ENCODE assay signal across 21 cellular contexts in the genomic region with DNA sequence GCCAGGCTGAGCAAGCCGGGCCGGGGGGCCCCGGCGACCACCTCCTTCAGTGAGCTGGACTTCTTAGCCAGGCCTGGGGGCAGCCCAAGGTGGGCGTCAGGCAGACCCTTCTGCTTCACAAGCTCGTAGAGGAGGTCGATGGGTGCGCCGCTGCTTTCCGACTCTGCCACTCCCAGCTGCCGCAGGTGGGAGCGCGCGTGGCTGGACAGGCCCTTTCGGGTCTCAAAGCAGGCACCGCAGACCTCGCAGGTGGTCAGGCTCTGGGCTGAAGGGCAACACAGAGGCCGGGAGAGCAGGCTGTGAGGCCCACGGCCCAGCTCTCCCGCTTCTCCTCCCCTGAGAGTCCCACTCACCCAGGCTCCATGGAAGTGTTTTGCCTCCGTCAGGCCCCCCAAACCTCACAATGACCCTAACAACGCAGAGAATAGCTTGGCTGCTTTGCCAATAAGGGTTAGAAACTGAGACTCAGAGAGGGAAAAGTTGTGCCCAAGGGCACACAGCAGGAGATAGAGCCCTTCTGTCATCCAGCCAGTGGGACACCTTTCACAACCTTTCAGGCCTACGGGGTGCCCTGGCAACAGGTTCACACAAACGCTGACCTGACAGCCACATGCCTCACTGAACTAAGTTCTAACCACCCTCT. TPM values are rescaled to one million over a fixed set of nuclear protein-coding genes. Genes with fewer than 3 reads are reported as not detected.
DNase-seq lines count a peak whose midpoint lies in the region; ATAC-seq lines count a peak whose summit lies in the region.
"Had no signal": no experiment of that assay in that cellular context is flagged by ENCODE, and none has a peak within 500 bp of the region (broad histone marks: within the 10 kb centered on the region; RNA-seq: fewer than 3 reads in every experiment).

No MANE protein-coding gene starts in this region.

- H3K36me3 Mint-ChIP-seq in stimulated activated naive CD8-positive, alpha-beta T cell treated with anti-CD3 and anti-CD28 coated beads, Interleukin-15, Interleukin-2, amounts not matched to agents 100 ng/mL and 50 ng/mL, for 24 hours (ENCODE audit: low read depth) = peaks cover 35% of the 10 kb centered on the region
- H3K36me3 Mint-ChIP-seq in activated T-helper 1 cell treated with anti-CD3 and anti-CD28 coated beads, Interleukin-12 subunit alpha, Interleukin-12 subunit beta, Interleukin-2, Interleukin-4 antibody, amounts not matched to agents 30 ng/mL and 10 ng/mL and 1 ng/mL, durations not matched to agents 14 hours and 24 hours and 36 hours (ENCODE audit: low read depth) = peaks cover 30% of the 10 kb centered on the region

- no peak for ATAC-seq in stimulated activated naive CD8-positive, alpha-beta T cell treated with anti-CD3 and anti-CD28 coated beads, Interleukin-15, amount 100 ng/mL, for 72 hours
- ATAC-seq: activated CD4-positive, alpha-beta T cell treated with anti-CD3 and anti-CD28 coated beads for 36 hours; lower lobe of right lung; T-helper 17 cell had no signal

- peaks cover 33% of the 10 kb centered on the region for H3K79me1 ChIP-seq in mesenchymal stem cell (replicated peaks; ENCODE audit: low read length, poor library complexity, severe bottlenecking)

- H2BK15ac ChIP-seq in mesenchymal stem cell (ENCODE audit: low read depth, poor library complexity, severe bottlenecking) = no peak overlapping the region

- peak overlapping the region; percentile 92 for H3K9ac ChIP-seq in mesenchymal stem cell (ENCODE audit: low read length)

- no peaks in the 10 kb centered on the region for H3K27me3 ChIP-seq in mesenchymal stem cell (ENCODE audit: control insufficient read depth in 1 of 2, insufficient read depth in 1 of 2, low read length in 2 of 2)
- H3K27me3 ChIP-seq: ovary had no signal

- no peak overlapping the region for H3K4me2 ChIP-seq in mesenchymal stem cell (ENCODE audit: low read length, poor library complexity, severe bottlenecking)

- no peaks in the 10 kb centered on the region for H3K27me3 Mint-ChIP-seq in stimulated activated naive CD8-positive, alpha-beta T cell treated with anti-CD3 and anti-CD28 coated beads, Interleukin-15, Interleukin-2, amounts not matched to agents 100 ng/mL and 50 ng/mL, for 24 hours
- no peaks in the 10 kb centered on the region for H3K27me3 Mint-ChIP-seq in stimulated activated naive CD8-positive, alpha-beta T cell treated with anti-CD3 and anti-CD28 coated beads, Interleukin-15, amount 100 ng/mL, for 72 hours
- no peaks in the 10 kb centered on the region for H3K27me3 Mint-ChIP-seq in activated T-helper 1 cell treated with anti-CD3 and anti-CD28 coated beads, Interleukin-12 subunit alpha, Interleukin-12 subunit beta, Interleukin-2, Interleukin-4 antibody, amounts not matched to agents 30 ng/mL and 10 ng/mL and 1 ng/mL, durations not matched to agents 14 hours and 24 hours and 36 hours (ENCODE audit: insufficient read depth)
- H3K27me3 Mint-ChIP-seq: activated CD4-positive, alpha-beta T cell treated with anti-CD3 and anti-CD28 coated beads for 36 hours; T-helper 17 cell had no signal

- no peaks in the 10 kb centered on the region for H3K9me3 Mint-ChIP-seq in stimulated activated naive CD8-positive, alpha-beta T cell treated with anti-CD3 and anti-CD28 coated beads, Interleukin-15, Interleukin-2, amounts not matched to agents 100 ng/mL and 50 ng/mL, for 24 hours
- H3K9me3 Mint-ChIP-seq in stimulated activated naive CD8-positive, alpha-beta T cell treated with anti-CD3 and anti-CD28 coated beads, Interleukin-15, amount 100 ng/mL, for 72 hours = no peaks in the 10 kb centered on the region
- H3K9me3 Mint-ChIP-seq in activated T-helper 1 cell treated with anti-CD3 and anti-CD28 coated beads, Interleukin-12 subunit alpha, Interleukin-12 subunit beta, Interleukin-2, Interleukin-4 antibody, amounts not matched to agents 30 ng/mL and 10 ng/mL and 1 ng/mL, durations not matched to agents 14 hours and 24 hours and 36 hours = no peaks in the 10 kb centered on the region

- H3K14ac ChIP-seq in mesenchymal stem cell (ENCODE audit: low read length in 2 of 2) = no peak overlapping the region

- H3K9me3 ChIP-seq in mesenchymal stem cell (ENCODE audit: control insufficient read depth, low read length) = no peaks in the 10 kb centered on the region
- H3K9me3 ChIP-seq: lower lobe of right lung, ovary had no signal

- peak overlapping the region; percentile 53 for H3K27ac Mint-ChIP-seq in stimulated activated naive CD8-positive, alpha-beta T cell treated with anti-CD3 and anti-CD28 coated beads, Interleukin-15, Interleukin-2, amounts not matched to agents 100 ng/mL and 50 ng/mL, for 24 hours
- no peak overlapping the region for H3K27ac Mint-ChIP-seq in stimulated activated naive CD8-positive, alpha-beta T cell treated with anti-CD3 and anti-CD28 coated beads, Interleukin-15, amount 100 ng/mL, for 72 hours
- H3K27ac Mint-ChIP-seq in activated T-helper 1 cell treated with anti-CD3 and anti-CD28 coated beads, Interleukin-12 subunit alpha, Interleukin-12 subunit beta, Interleukin-2, Interleukin-4 antibody, amounts not matched to agents 30 ng/mL and 10 ng/mL and 1 ng/mL, durations not matched to agents 14 hours and 24 hours and 36 hours = no peak overlapping the region

- H3K18ac ChIP-seq in mesenchymal stem cell (ENCODE audit: low read depth in 1 of 2, low read length in 2 of 2) = no peak overlapping the region

- peaks cover 28% of the 10 kb centered on the region for H3K4me1 Mint-ChIP-seq in stimulated activated naive CD8-positive, alpha-beta T cell treated with anti-CD3 and anti-CD28 coated beads, Interleukin-15, Interleukin-2, amounts not matched to agents 100 ng/mL and 50 ng/mL, for 24 hours (ENCODE audit: low read depth)
- H3K4me1 Mint-ChIP-seq in stimulated activated naive CD8-positive, alpha-beta T cell treated with anti-CD3 and anti-CD28 coated beads, Interleukin-15, amount 100 ng/mL, for 72 hours = peaks cover 46% of the 10 kb centered on the region
- peaks cover 34% of the 10 kb centered on the region for H3K4me1 Mint-ChIP-seq in activated T-helper 1 cell treated with anti-CD3 and anti-CD28 coated beads, Interleukin-12 subunit alpha, Interleukin-12 subunit beta, Interleukin-2, Interleukin-4 antibody, amounts not matched to agents 30 ng/mL and 10 ng/mL and 1 ng/mL, durations not matched to agents 14 hours and 24 hours and 36 hours (ENCODE audit: low read depth)

- H3K4ac ChIP-seq in mesenchymal stem cell (ENCODE audit: low read depth in 1 of 2, low read length in 2 of 2) = no peak overlapping the region

- no peak overlapping the region for H3K23ac ChIP-seq in mesenchymal stem cell (ENCODE audit: low read length in 2 of 2)

- H2BK120ac ChIP-seq in mesenchymal stem cell (ENCODE audit: low read depth, low read length) = no peak overlapping the region

- H3K27ac ChIP-seq in mesenchymal stem cell (ENCODE audit: low read length, poor library complexity, severe bottlenecking) = no peak overlapping the region
- H3K27ac ChIP-seq: lower lobe of right lung, ovary had no signal

- intact Hi-C loops in activated T-helper 1 cell treated with anti-CD3 and anti-CD28 coated beads, Interleukin-12 subunit alpha, Interleukin-12 subunit beta, Interleukin-2, Interleukin-4 antibody, amounts not matched to agents 30 ng/mL and 10 ng/mL and 1 ng/mL, durations not matched to agents 14 hours and 24 hours and 36 hours (cut with micrococcal nuclease) = no loop called here

- no peak overlapping the region for H2AFZ ChIP-seq in mesenchymal stem cell (ENCODE audit: low read depth, low read length)

- H2AK5ac ChIP-seq in mesenchymal stem cell (ENCODE audit: low read length, severe bottlenecking) = no peak overlapping the region

- peaks cover 23% of the 10 kb centered on the region for H3K4me1 ChIP-seq in mesenchymal stem cell (ENCODE audit: control insufficient read depth, insufficient read depth, low read depth, low read length)

- no peak overlapping the region for H2BK5ac ChIP-seq in mesenchymal stem cell (ENCODE audit: low read depth, low read length, poor library complexity, severe bottlenecking)

- DNase-seq in stimulated activated naive CD8-positive, alpha-beta T cell treated with anti-CD3 and anti-CD28 coated beads, Interleukin-15, amount 100 ng/mL, for 72 hours = no peak
- no peak for DNase-seq in activated T-helper 1 cell treated with anti-CD3 and anti-CD28 coated beads, Interleukin-12 subunit alpha, Interleukin-12 subunit beta, Interleukin-2, Interleukin-4 antibody, amounts not matched to agents 30 ng/mL and 10 ng/mL and 1 ng/mL, durations not matched to agents 14 hours and 24 hours and 36 hours (ENCODE audit: low spot score)
- DNase-seq in mesenchymal stem cell (no peak), amygdala (lab: John Stamatoyannopoulos, UW) (no peak), hepatic stellate cell (ENCODE audit: low spot score) (no peak)
- DNase-seq in effector CD4-positive, alpha-beta T cell = no peak
- no peak for DNase-seq in activated CD4-positive, CD25-positive, alpha-beta regulatory T cell (lab: John Stamatoyannopoulos, UW)
- DNase-seq: activated CD4-positive, alpha-beta T cell treated with anti-CD3 and anti-CD28 coated beads for 36 hours; activated effector memory CD4-positive, alpha-beta T cell treated with Interleukin-2 at 50 U/mL for 16 hours; AML-193; DMS79 treated with DMSO at 0.1 percent for 48 hours; KG1; lower lobe of right lung; NCI-H1436; NCI-H345; ovary; substantia nigra; T-helper 17 cell had no signal

- H3K4me3 Mint-ChIP-seq in stimulated activated naive CD8-positive, alpha-beta T cell treated with anti-CD3 and anti-CD28 coated beads, Interleukin-15, Interleukin-2, amounts not matched to agents 100 ng/mL and 50 ng/mL, for 24 hours = peak overlapping the region; percentile 64
- H3K4me3 Mint-ChIP-seq in stimulated activated naive CD8-positive, alpha-beta T cell treated with anti-CD3 and anti-CD28 coated beads, Interleukin-15, amount 100 ng/mL, for 72 hours = peak overlapping the region in 1 of 2 donors; percentile 94
- H3K4me3 Mint-ChIP-seq in activated T-helper 1 cell treated with anti-CD3 and anti-CD28 coated beads, Interleukin-12 subunit alpha, Interleukin-12 subunit beta, Interleukin-2, Interleukin-4 antibody, amounts not matched to agents 30 ng/mL and 10 ng/mL and 1 ng/mL, durations not matched to agents 14 hours and 24 hours and 36 hours = peak overlapping the region; percentile 99

- H4K8ac ChIP-seq in mesenchymal stem cell (ENCODE audit: low read length) = no peak overlapping the region

- no peak overlapping the region for H4K91ac ChIP-seq in mesenchymal stem cell (ENCODE audit: low read length)

- WGBS in mesenchymal stem cell = 93% methylated on average over 24 of the region's 24 CpGs

- peak overlapping the region in 1 of 2 experiments; percentile 6 for H2BK12ac ChIP-seq in mesenchymal stem cell (ENCODE audit: low read length in 2 of 2)

- H3K36me3 ChIP-seq in mesenchymal stem cell (ENCODE audit: control insufficient read depth in 1 of 2, insufficient read depth in 2 of 2, low read depth in 1 of 2, low read length in 2 of 2) = peaks cover 31 to 60% of the 10 kb centered on the region in 2 experiments
- H3K36me3 ChIP-seq: ovary had no signal

- H3K4me3 ChIP-seq in mesenchymal stem cell (ENCODE audit: insufficient read depth in 1 of 2, low read depth in 1 of 2, low read length in 2 of 2) = peak overlapping the region in 1 of 2 experiments; percentile 84
- H3K4me3 ChIP-seq: ovary had no signal

RNA-seq across cellular contexts. Expression of gene AKAP8L, which starts 11.2 kb away (rescaled TPM):
- 73.8 and 77.9 TPM in 2 replicates for total RNA-seq in activated T-helper 1 cell treated with anti-CD3 and anti-CD28 coated beads, Interleukin-12 subunit alpha, Interleukin-12 subunit beta, Interleukin-2, Interleukin-4 antibody, amounts not matched to agents 30 ng/mL and 10 ng/mL and 1 ng/mL, durations not matched to agents 14 hours and 24 hours and 36 hours
- 54.6 TPM for polyA plus RNA-seq in mesenchymal stem cell (2013, experiment 1 of 2)
- polyA plus RNA-seq in mesenchymal stem cell (2013, experiment 2 of 2) = 48.4 TPM

RNA-seq across cellular contexts. Expression of gene WIZ, which starts 19.8 kb away (rescaled TPM):
- total RNA-seq in activated T-helper 1 cell treated with anti-CD3 and anti-CD28 coated beads, Interleukin-12 subunit alpha, Interleukin-12 subunit beta, Interleukin-2, Interleukin-4 antibody, amounts not matched to agents 30 ng/mL and 10 ng/mL and 1 ng/mL, durations not matched to agents 14 hours and 24 hours and 36 hours = 37.6 and 38.7 TPM in 2 replicates
- 35.6 TPM for polyA plus RNA-seq in mesenchymal stem cell (2013, experiment 1 of 2)
- polyA plus RNA-seq in mesenchymal stem cell (2013, experiment 2 of 2) = 34.6 TPM

RNA-seq across cellular contexts. Expression of gene RASAL3, which starts 34.4 kb away (rescaled TPM):
- total RNA-seq in activated T-helper 1 cell treated with anti-CD3 and anti-CD28 coated beads, Interleukin-12 subunit alpha, Interleukin-12 subunit beta, Interleukin-2, Interleukin-4 antibody, amounts not matched to agents 30 ng/mL and 10 ng/mL and 1 ng/mL, durations not matched to agents 14 hours and 24 hours and 36 hours = 130 and 132 TPM in 2 replicates
- 0.12 TPM for polyA plus RNA-seq in mesenchymal stem cell (2013, experiment 1 of 2)
- 0.18 TPM for polyA plus RNA-seq in mesenchymal stem cell (2013, experiment 2 of 2)

RNA-seq across cellular contexts. Expression of gene PGLYRP2, which starts 49.4 kb away (rescaled TPM):
- total RNA-seq in activated T-helper 1 cell treated with anti-CD3 and anti-CD28 coated beads, Interleukin-12 subunit alpha, Interleukin-12 subunit beta, Interleukin-2, Interleukin-4 antibody, amounts not matched to agents 30 ng/mL and 10 ng/mL and 1 ng/mL, durations not matched to agents 14 hours and 24 hours and 36 hours = 0.07 TPM in 1 of 2 replicates, not detected in the other
- polyA plus RNA-seq in mesenchymal stem cell (2013, experiment 1 of 2) = not detected
- not detected for polyA plus RNA-seq in mesenchymal stem cell (2013, experiment 2 of 2)
- total RNA-seq: cardiac septum, frontal cortex, lower lobe of right lung, T-helper 17 cell had no signal
- polyA plus RNA-seq: ovary had no signal

RNA-seq across cellular contexts. Expression of gene AKAP8, which starts 50.4 kb away (rescaled TPM):
- 52.7 and 57.5 TPM in 2 replicates for total RNA-seq in activated T-helper 1 cell treated with anti-CD3 and anti-CD28 coated beads, Interleukin-12 subunit alpha, Interleukin-12 subunit beta, Interleukin-2, Interleukin-4 antibody, amounts not matched to agents 30 ng/mL and 10 ng/mL and 1 ng/mL, durations not matched to agents 14 hours and 24 hours and 36 hours
- 15.4 TPM for polyA plus RNA-seq in mesenchymal stem cell (2013, experiment 1 of 2)
- polyA plus RNA-seq in mesenchymal stem cell (2013, experiment 2 of 2) = 14.1 TPM
